Comparison of ENCODE assay signal across 27 cellular contexts in the genomic region with DNA sequence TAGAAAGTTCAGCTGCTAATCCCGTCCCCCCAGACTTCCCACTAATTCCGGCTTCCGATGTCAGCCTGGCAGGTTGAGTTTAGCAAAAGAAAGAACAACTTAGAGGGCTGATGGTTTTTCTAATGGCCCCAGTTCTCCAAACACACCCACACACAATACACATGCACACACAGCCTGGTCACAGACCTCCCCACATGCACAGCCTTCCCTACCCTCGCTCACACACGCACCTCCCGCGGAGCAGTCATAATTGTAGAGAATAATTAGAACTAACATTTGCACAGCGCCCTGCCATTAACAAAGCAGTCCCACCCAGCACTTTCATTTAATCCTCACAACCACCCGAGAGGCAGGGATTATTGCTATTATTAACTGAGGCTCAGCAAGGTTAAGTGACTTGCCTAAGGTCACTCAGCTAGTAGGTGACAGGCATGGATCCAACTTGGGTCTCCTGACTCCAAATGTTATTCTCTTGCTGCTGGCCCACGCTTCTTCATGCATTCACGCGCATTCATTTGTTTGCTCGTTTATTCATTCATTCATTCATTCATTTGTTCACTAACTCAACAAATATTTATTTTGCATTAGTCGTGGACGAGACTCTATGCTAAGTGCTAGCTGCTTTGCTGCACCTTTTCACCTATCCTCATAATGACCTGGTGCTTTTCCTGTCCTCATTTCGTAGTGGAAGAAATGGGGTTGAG.
DNase-seq lines count a peak whose midpoint lies in the region; ATAC-seq, FAIRE-seq and TF ChIP-seq lines count a peak whose summit lies in the region.
"Had no signal": no experiment of that assay in that cellular context is flagged by ENCODE, and none has a peak within 500 bp of the region (broad histone marks: within the 10 kb centered on the region; RNA-seq: fewer than 3 reads in every experiment).

No MANE protein-coding gene starts in this region.

- no TSS peak for BruUV-seq in endothelial cell of umbilical vein (replicated peaks; lab: Mats Ljungman, UMichigan)

- intact Hi-C loops in endothelial cell of umbilical vein (cut with micrococcal nuclease) (loop anchor here (5.0 kb wide), 1 partner anchor 145 kb away; no protein-coding TSS in a partner anchor), left ventricle myocardium superior (cut with micrococcal nuclease) (no loop called here), aorta (cut with DNase I) (loop anchor here in 1 of 2 donors (5.0 kb wide), 2 partner anchors 205 to 535 kb away; no protein-coding TSS in a partner anchor)

- H3K4me1 Mint-ChIP-seq in activated CD8-positive, alpha-beta memory T cell treated with anti-CD3 and anti-CD28 coated beads, Interleukin-2, amount 10 ng/mL, durations not matched to agents 7 days and 5 days = peaks cover 5% of the 10 kb centered on the region

- H3K4me2 ChIP-seq in endothelial cell of umbilical vein (ENCODE audit: insufficient read depth, low read length) = no peak overlapping the region
- H3K4me2 ChIP-seq: A549 had no signal

- no peak overlapping the region for H3K27ac Mint-ChIP-seq in activated CD8-positive, alpha-beta memory T cell treated with anti-CD3 and anti-CD28 coated beads, Interleukin-2, amount 10 ng/mL, durations not matched to agents 7 days and 5 days
- H3K27ac Mint-ChIP-seq: IgD-negative memory B cell, T-cell had no signal

- no peaks in the 10 kb centered on the region for H3K79me2 ChIP-seq in endothelial cell of umbilical vein (ENCODE audit: control insufficient read depth, insufficient read depth, low read length)

- ATAC-seq in activated CD8-positive, alpha-beta memory T cell treated with anti-CD3 and anti-CD28 coated beads, Interleukin-2, amount 10 ng/mL, durations not matched to agents 7 days and 5 days = no peak
- ATAC-seq in left ventricle myocardium superior (no peak), aorta (ENCODE audit: low FRiP score) (no peak), gastroesophageal sphincter (no peak)
- ATAC-seq: A549, T-cell had no signal

- dilution Hi-C loops in endothelial cell of umbilical vein (cut with MboI; ENCODE audit: extremely low pct_ligation_motif_present, low sequenced_read_pairs) = no loop called here

- H3K36me3 ChIP-seq in endothelial cell of umbilical vein (ENCODE audit: control insufficient read depth in 2 of 2, extremely low read depth in 1 of 2, insufficient read depth in 2 of 2, low read length in 2 of 2) = no peaks in the 10 kb centered on the region
- no peaks in the 10 kb centered on the region for H3K36me3 ChIP-seq in aorta (ENCODE audit: control insufficient read depth in 1 of 2, insufficient read depth in 2 of 2, low read length in 1 of 2)
- no peaks in the 10 kb centered on the region for H3K36me3 ChIP-seq in gastroesophageal sphincter

- no peak for TF ChIP-seq EP300 in gastroesophageal sphincter (IDR thresholded peaks at IDR 0.05)

- WGBS in aorta, 2 donors = 91 to 92% methylated on average over 16 of the region's 16 CpGs
- WGBS in gastroesophageal sphincter (ENCODE audit: low coverage in 1 of 2), 2 donors = 67 to 76% methylated on average over 7 to 16 of the region's 16 CpGs

- peak; percentile 13 for DNase-seq in activated CD8-positive, alpha-beta memory T cell treated with anti-CD3 and anti-CD28 coated beads, Interleukin-2, amount 50 U/mL, for 48 hours
- DNase-seq in activated CD8-positive, alpha-beta memory T cell treated with anti-CD3 and anti-CD28 coated beads, Interleukin-2, amount 10 ng/mL, durations not matched to agents 7 days and 5 days = no peak
- DNase-seq in NCI-H774 (lab: John Stamatoyannopoulos, UW) (peak; percentile 38), endothelial cell of umbilical vein (ENCODE audit: low read depth, low spot score) (no peak), left ventricle myocardium superior (no peak), aorta (no peak)
- DNase-seq: AML-193; C1 segment of cervical spinal cord; Caco-2; CD4-positive, alpha-beta memory T cell; DMS 273 treated with DMSO at 0.1 percent for 48 hours; DMS79; EL; GF-D8; NCI-H1092 treated with DMSO at 0.1 percent for 48 hours; NCI-H1694; NCI-H2081 treated with DMSO at 0.1 percent for 48 hours; NCI-H524; Right ventricle myocardium superior; RPMI8226; T-cell had no signal

- no peak overlapping the region for H3K9ac ChIP-seq in endothelial cell of umbilical vein (replicated peaks; ENCODE audit: extremely low read depth, insufficient read depth, low read length)

- H3K9me3 ChIP-seq in endothelial cell of umbilical vein (replicated peaks; ENCODE audit: control insufficient read depth, insufficient read depth, low read length) = no peaks in the 10 kb centered on the region
- no peaks in the 10 kb centered on the region for H3K9me3 ChIP-seq in aorta (ENCODE audit: control insufficient read depth, low read length)
- H3K9me3 ChIP-seq in gastroesophageal sphincter = no peaks in the 10 kb centered on the region
- H3K9me3 ChIP-seq: A549, Caco-2 had no signal

- CTCF ChIA-PET in activated CD8-positive, alpha-beta memory T cell treated with anti-CD3 and anti-CD28 coated beads, Interleukin-2, amount 10 ng/mL, durations not matched to agents 7 days and 5 days (lab: Charles Lee) = interaction anchor here (0.7 to 5.3 kb wide), 4 partner anchors 14 to 276 kb away, joined by 3 to 83 read pairs (median 5); partner anchors contain the start of gene FOXD2
- CTCF ChIA-PET in endothelial cell of umbilical vein (lab: Charles Lee) = interaction anchor here (0.9 to 12.6 kb wide), 3 partner anchors 13 to 278 kb away, joined by 3 to 416 read pairs (median 182); partner anchors contain the start of gene FOXD2

- H3K27ac ChIP-seq in endothelial cell of umbilical vein (ENCODE audit: insufficient read depth, low read depth, low read length) (no peak overlapping the region), aorta (ENCODE audit: low read depth in 1 of 2, low read length in 2 of 2) (no peak overlapping the region), gastroesophageal sphincter (no peak overlapping the region)
- H3K27ac ChIP-seq: A549, HL-60 had no signal

- POLR2A ChIA-PET in endothelial cell of umbilical vein (lab: Charles Lee) = no interaction called here

- no peak overlapping the region for H2AFZ ChIP-seq in endothelial cell of umbilical vein (ENCODE audit: low read depth, low read length)

- no peaks in the 10 kb centered on the region for H3K9me3 Mint-ChIP-seq in activated CD8-positive, alpha-beta memory T cell treated with anti-CD3 and anti-CD28 coated beads, Interleukin-2, amount 10 ng/mL, durations not matched to agents 7 days and 5 days (ENCODE audit: low read depth)
- H3K9me3 Mint-ChIP-seq: IgD-negative memory B cell, T-cell had no signal

- peaks cover 79% of the 10 kb centered on the region for H3K27me3 Mint-ChIP-seq in activated CD8-positive, alpha-beta memory T cell treated with anti-CD3 and anti-CD28 coated beads, Interleukin-2, amount 10 ng/mL, durations not matched to agents 7 days and 5 days

- no peaks in the 10 kb centered on the region for H3K9me1 ChIP-seq in endothelial cell of umbilical vein (replicated peaks; ENCODE audit: control insufficient read depth, extremely low read depth, insufficient read depth, low read length)

- H3K4me3 Mint-ChIP-seq in activated CD8-positive, alpha-beta memory T cell treated with anti-CD3 and anti-CD28 coated beads, Interleukin-2, amount 10 ng/mL, durations not matched to agents 7 days and 5 days = no peak overlapping the region
- H3K4me3 Mint-ChIP-seq: IgD-negative memory B cell, T-cell had no signal

- TF ChIP-seq CTCF in endothelial cell of umbilical vein (IDR thresholded peaks at IDR 0.05; ENCODE audit: extremely low read depth in 1 of 2, insufficient read depth in 1 of 2, low read depth in 1 of 2, low read length in 2 of 2) = no peak
- no peak for TF ChIP-seq CTCF in gastroesophageal sphincter (IDR thresholded peaks at IDR 0.05)

- no peaks in the 10 kb centered on the region for H3K36me3 Mint-ChIP-seq in activated CD8-positive, alpha-beta memory T cell treated with anti-CD3 and anti-CD28 coated beads, Interleukin-2, amount 10 ng/mL, durations not matched to agents 7 days and 5 days
- H3K36me3 Mint-ChIP-seq: CD4-positive, alpha-beta memory T cell; IgD-negative memory B cell; T-cell had no signal

- TF ChIP-seq POLR2A in endothelial cell of umbilical vein (IDR thresholded peaks at IDR 0.05; ENCODE audit: low read depth, low read length) (no peak), gastroesophageal sphincter (IDR thresholded peaks at IDR 0.05) (no peak)

- H3K27me3 ChIP-seq in endothelial cell of umbilical vein (ENCODE audit: control insufficient read depth in 2 of 2, insufficient read depth in 2 of 2, low read length in 2 of 2) (peaks cover 59 to 70% of the 10 kb centered on the region in 2 experiments), aorta (ENCODE audit: control insufficient read depth in 1 of 2, insufficient read depth in 2 of 2, low read length in 1 of 2) (no peaks in the 10 kb centered on the region), gastroesophageal sphincter (peaks cover 98% of the 10 kb centered on the region)

- no peak for FAIRE-seq in endothelial cell of umbilical vein (lab: Jason Lieb, UNC)
- FAIRE-seq: A549, GM12892, H54 had no signal

- no peaks in the 10 kb centered on the region for H4K20me1 ChIP-seq in endothelial cell of umbilical vein (replicated peaks; ENCODE audit: control insufficient read depth, extremely low read depth, insufficient read depth, low read length)

- H3K4me1 ChIP-seq in endothelial cell of umbilical vein (ENCODE audit: control insufficient read depth, extremely low read depth, insufficient read depth, low read length) (peaks cover 7% of the 10 kb centered on the region), aorta (ENCODE audit: control insufficient read depth in 1 of 2, insufficient read depth in 2 of 2, low read length in 2 of 2) (no peaks in the 10 kb centered on the region), gastroesophageal sphincter (peaks cover 0 to 32% (median 16%) of the 10 kb centered on the region in 3 donors)

- H3K4me3 ChIP-seq in endothelial cell of umbilical vein (replicated peaks in 1 of 3; ENCODE audit: insufficient read depth in 1 of 3, low read depth in 1 of 3, low read length in 3 of 3) = no peak overlapping the region
- no peak overlapping the region for H3K4me3 ChIP-seq in aorta (ENCODE audit: low read length in 2 of 2)
- no peak overlapping the region for H3K4me3 ChIP-seq in gastroesophageal sphincter
- H3K4me3 ChIP-seq: A549 had no signal

TF ChIP-seq in endothelial cell of umbilical vein, 7 proteins besides CTCF, POLR2A, EP300 and RAD21:
- TF ChIP-seq EZH2 (IDR thresholded peaks at IDR 0.05; ENCODE audit: borderline replicate concordance, low read depth, low read length, severe bottlenecking) (peak; percentile 35), GATA2 (IDR thresholded peaks at IDR 0.05; ENCODE audit: insufficient read depth, insufficient read length, low read depth, low read length) (no peak)

Comparison
In these comparisons a context has a peak if more than half of its experiments do, and no peak if none do; other contexts are left out.
1. DNase-seq: peak in activated CD8-positive, alpha-beta memory T cell treated with anti-CD3 and anti-CD28 coated beads, Interleukin-2, amount 50 U/mL, for 48 hours (single experiment) and NCI-H774 (single experiment); none in activated CD8-positive, alpha-beta memory T cell treated with anti-CD3 and anti-CD28 coated beads, Interleukin-2, amount 10 ng/mL, durations not matched to agents 7 days and 5 days (single experiment), endothelial cell of umbilical vein (single experiment), left ventricle myocardium superior (single experiment) and aorta (0 of 2).